In the genomic region with DNA sequence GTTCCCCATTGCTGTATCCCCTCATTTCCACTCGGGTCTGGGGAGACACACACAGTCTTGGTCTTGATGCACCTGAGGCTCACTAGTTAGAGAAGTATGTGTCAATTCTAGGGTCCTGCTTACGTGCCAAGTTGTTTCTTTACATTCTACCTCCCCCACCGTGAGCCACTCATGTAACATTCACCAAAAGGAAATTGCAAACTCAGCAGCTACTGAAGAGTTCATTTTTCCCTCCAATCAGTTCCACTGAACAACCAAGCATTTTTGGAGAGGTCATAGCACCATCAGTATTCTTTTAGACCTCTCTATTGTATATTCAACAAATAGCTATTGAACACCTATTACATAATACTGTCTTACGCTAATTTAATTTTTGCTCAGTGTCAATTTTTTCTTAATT, we compare ENCODE assay signal across 7 cellular contexts.
"Had no signal": no experiment of that assay in that cellular context is flagged by ENCODE, and none has a peak within 500 bp of the region (broad histone marks: within the 10 kb centered on the region; RNA-seq: fewer than 3 reads in every experiment).

No MANE protein-coding gene starts in this region.

- H3K27ac Mint-ChIP-seq: IgD-negative memory B cell had no signal

- H3K4me1 Mint-ChIP-seq: IgD-negative memory B cell had no signal

- H3K27me3 Mint-ChIP-seq: IgD-negative memory B cell had no signal

- H3K9ac ChIP-seq: KMS-11 had no signal

- ATAC-seq: K562 had no signal

- H3K4me2 ChIP-seq: KMS-11 had no signal

- FAIRE-seq: HTR-8/SVneo, K562 had no signal

- H3K27ac ChIP-seq: HL-60, KMS-11 had no signal

- H3K4me3 ChIP-seq: K562 had no signal

- H3K36me3 Mint-ChIP-seq: IgD-negative memory B cell had no signal

- DNase-seq: KBM-7, KG1 had no signal

- H3K4me3 Mint-ChIP-seq: IgD-negative memory B cell had no signal
